Comparison of ENCODE assay signal across 32 cellular contexts in the genomic region with DNA sequence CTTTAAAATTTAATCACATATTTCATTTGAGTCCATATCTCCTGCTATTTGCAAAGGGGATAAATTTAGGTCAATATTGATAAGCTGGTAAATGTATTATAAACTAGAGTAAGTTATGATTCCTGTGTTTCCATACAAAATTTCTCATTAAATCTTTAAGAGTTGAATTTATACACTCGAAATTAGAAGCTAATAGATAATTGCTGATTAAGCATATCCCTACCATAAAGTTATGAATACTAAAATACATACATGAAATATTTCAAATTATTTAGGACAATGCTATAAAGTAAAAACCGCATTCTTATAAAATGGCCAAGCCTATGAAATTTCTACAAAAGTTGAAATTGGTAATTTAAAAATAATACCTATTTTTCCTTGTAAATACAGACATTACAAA.
"Had no signal": no experiment of that assay in that cellular context is flagged by ENCODE, and none has a peak within 500 bp of the region (broad histone marks: within the 10 kb centered on the region; RNA-seq: fewer than 3 reads in every experiment).

No MANE protein-coding gene starts in this region.

- H3K27me3 Mint-ChIP-seq: naive thymus-derived CD8-positive, alpha-beta T cell; natural killer cell treated with Interleukin-12 subunit alpha and Interleukin-12 subunit beta and Interleukin-15 and Interleukin-18, amount 100 ng/mL, for 72 hours; progenitor cell of endocrine pancreas; stimulated activated memory B cell treated with anti-CD40 and anti-IgM and Interleukin-4, amounts not matched to agents 10 μg/mL and 1 μg/mL and 100 μg/mL, for 72 hours; stimulated activated naive CD8-positive, alpha-beta T cell treated with anti-CD3 and anti-CD28 coated beads, Interleukin-15, amount 100 ng/mL, for 72 hours; type B pancreatic cell had no signal

- H2AFZ ChIP-seq: parathyroid adenoma had no signal

- H3K9me3 Mint-ChIP-seq: natural killer cell treated with Interleukin-12 subunit alpha and Interleukin-12 subunit beta and Interleukin-15 and Interleukin-18, amount 100 ng/mL, for 72 hours had no signal

- H3K27me3 ChIP-seq: neutrophil, spleen, suprapubic skin, testis, tibial artery, transverse colon, upper lobe of right lung, uterus had no signal

- H3K27ac Mint-ChIP-seq: naive thymus-derived CD8-positive, alpha-beta T cell; natural killer cell treated with Interleukin-12 subunit alpha and Interleukin-12 subunit beta and Interleukin-15 and Interleukin-18, amount 100 ng/mL, for 72 hours; nephron progenitor cell; progenitor cell of endocrine pancreas; stimulated activated memory B cell treated with anti-CD40 and anti-IgM and Interleukin-4, amounts not matched to agents 10 μg/mL and 1 μg/mL and 100 μg/mL, for 72 hours; stimulated activated naive CD8-positive, alpha-beta T cell treated with anti-CD3 and anti-CD28 coated beads, Interleukin-15, amount 100 ng/mL, for 72 hours; type B pancreatic cell had no signal

- H3K36me3 Mint-ChIP-seq: natural killer cell treated with Interleukin-12 subunit alpha and Interleukin-12 subunit beta and Interleukin-15 and Interleukin-18, amount 100 ng/mL, for 72 hours; stimulated activated memory B cell treated with anti-CD40 and anti-IgM and Interleukin-4, amounts not matched to agents 10 μg/mL and 1 μg/mL and 100 μg/mL, for 72 hours; type B pancreatic cell had no signal

- H3K4me2 ChIP-seq: smooth muscle cell had no signal

- H3K9me3 ChIP-seq: neutrophil, psoas muscle, suprapubic skin, testis, tibial artery, transverse colon, upper lobe of right lung, uterus had no signal

- H3K4me1 Mint-ChIP-seq: naive thymus-derived CD8-positive, alpha-beta T cell; nephron progenitor cell; neural crest cell; stimulated activated memory B cell treated with anti-CD40 and anti-IgM and Interleukin-4, amounts not matched to agents 10 μg/mL and 1 μg/mL and 100 μg/mL, for 72 hours; stimulated activated naive CD8-positive, alpha-beta T cell treated with anti-CD3 and anti-CD28 coated beads, Interleukin-15, amount 100 ng/mL, for 72 hours had no signal

- H3K36me3 ChIP-seq: neutrophil, spleen, suprapubic skin, transverse colon, upper lobe of right lung, uterus had no signal

- ATAC-seq: naive thymus-derived CD8-positive, alpha-beta T cell; natural killer cell treated with Interleukin-12 subunit alpha and Interleukin-12 subunit beta and Interleukin-15 and Interleukin-18, amount 100 ng/mL, for 72 hours; psoas muscle; right cardiac atrium; sciatic nerve; stimulated activated memory B cell treated with anti-CD40 and anti-IgM and Interleukin-4, amounts not matched to agents 10 μg/mL and 1 μg/mL and 100 μg/mL, for 72 hours; stimulated activated naive CD8-positive, alpha-beta T cell treated with anti-CD3 and anti-CD28 coated beads, Interleukin-15, amount 100 ng/mL, for 72 hours; stimulated activated naive CD8-positive, alpha-beta T cell treated with anti-CD3 and anti-CD28 coated beads, Interleukin-15, Interleukin-2, amounts not matched to agents 100 U/mL and 50 U/mL, for 24 hours; upper lobe of right lung had no signal

- H3K9ac ChIP-seq: parathyroid adenoma had no signal

- H3K4me3 Mint-ChIP-seq: naive thymus-derived CD8-positive, alpha-beta T cell; natural killer cell treated with Interleukin-12 subunit alpha and Interleukin-12 subunit beta and Interleukin-15 and Interleukin-18, amount 100 ng/mL, for 72 hours; nephron progenitor cell; neural crest cell; stimulated activated memory B cell treated with anti-CD40 and anti-IgM and Interleukin-4, amounts not matched to agents 10 μg/mL and 1 μg/mL and 100 μg/mL, for 72 hours; stimulated activated naive CD8-positive, alpha-beta T cell treated with anti-CD3 and anti-CD28 coated beads, Interleukin-15, amount 100 ng/mL, for 72 hours; type B pancreatic cell had no signal

- H3K27ac ChIP-seq: neutrophil, parathyroid adenoma, psoas muscle, skin epidermis, spleen, suprapubic skin, testis, tibial artery, transverse colon, upper lobe of right lung, uterus had no signal

- H3K79me2 ChIP-seq: parathyroid adenoma had no signal

- H3K4me1 ChIP-seq: parathyroid adenoma, psoas muscle, spleen, suprapubic skin, tibial artery, transverse colon, upper lobe of right lung, uterus had no signal

- DNase-seq: naive thymus-derived CD8-positive, alpha-beta T cell; nephron progenitor cell; nucleus accumbens; posterior cingulate gyrus; psoas muscle; right cardiac atrium; spleen; stimulated activated CD4-positive, alpha-beta T cell treated with anti-CD3 and anti-CD28 coated beads, Interleukin-12 subunit alpha, Interleukin-12 subunit beta, amount 100 ng/mL, for 4 hours; stimulated activated CD4-positive, alpha-beta T cell treated with anti-CD3 and anti-CD28 coated beads, Interleukin-1b, Interleukin-23, amount 100 ng/mL, for 48 hours; stimulated activated CD4-positive, alpha-beta T cell treated with anti-CD3 and anti-CD28 coated beads, Interleukin-4, amount 100 ng/mL, for 1 hour; stimulated activated CD4-positive, alpha-beta T cell treated with anti-CD3 and anti-CD28 coated beads, Interleukin-4, amount 100 ng/mL, for 4 hours; stimulated activated CD8-positive, alpha-beta memory T cell treated with anti-CD3 and anti-CD28 coated beads, Interleukin-4, amount 100 ng/mL, for 48 hours; stimulated activated naive CD4-positive, alpha-beta T cell; stimulated activated naive CD8-positive, alpha-beta T cell treated with anti-CD3 and anti-CD28 coated beads, Interleukin-15, amount 100 ng/mL, for 72 hours; stimulated activated naive CD8-positive, alpha-beta T cell treated with anti-CD3 and anti-CD28 coated beads, Interleukin-15, Interleukin-2, amounts not matched to agents 100 U/mL and 50 U/mL, for 24 hours; substantia nigra; testis; tibial artery; transverse colon; upper lobe of right lung; uterus had no signal

- H3K4me3 ChIP-seq: psoas muscle, skin epidermis, smooth muscle cell, spleen, suprapubic skin, testis, tibial artery, transverse colon, upper lobe of right lung, uterus had no signal
